Comparison of ENCODE assay signal across 27 cellular contexts in genomic region chr12:3669594-3669993, GRCh38.
"Had no signal": no experiment of that assay in that cellular context is flagged by ENCODE, and none has a peak within 500 bp of the region (broad histone marks: within the 10 kb centered on the region; RNA-seq: fewer than 3 reads in every experiment).

No MANE protein-coding gene starts in this region.

- H3K9me3 Mint-ChIP-seq: activated CD4-positive, alpha-beta memory T cell treated with anti-CD3 and anti-CD28 coated beads, Interleukin-2, amount 10 ng/mL, durations not matched to agents 7 days and 5 days; activated naive CD4-positive, alpha-beta T cell treated with anti-CD3 and anti-CD28 coated beads for 36 hours; activated naive CD4-positive, alpha-beta T cell treated with anti-CD3 and anti-CD28 coated beads, Interleukin-2, amount 50 U/mL, for 72 hours; activated T-helper 2 cell treated with anti-CD3 and anti-CD28 coated beads, Interferon-gamma antibody, Interleukin-2, Interleukin-4, amounts not matched to agents 10 μg/mL and 5 μg/mL and 100 μg/mL, durations not matched to agents 14 hours and 24 hours and 36 hours had no signal

- ATAC-seq: Panc1 had no signal

- H3K4me1 ChIP-seq: SJCRH30 had no signal

- H3K9me3 ChIP-seq: SJCRH30 had no signal

- H3K27ac Mint-ChIP-seq: activated CD4-positive, alpha-beta memory T cell treated with anti-CD3 and anti-CD28 coated beads, Interleukin-2, amount 10 ng/mL, durations not matched to agents 7 days and 5 days; activated naive CD4-positive, alpha-beta T cell treated with anti-CD3 and anti-CD28 coated beads for 36 hours; activated T-helper 2 cell treated with anti-CD3 and anti-CD28 coated beads, Interferon-gamma antibody, Interleukin-2, Interleukin-4, amounts not matched to agents 10 μg/mL and 5 μg/mL and 100 μg/mL, durations not matched to agents 14 hours and 24 hours and 36 hours had no signal

- H3K27me3 ChIP-seq: brain microvascular endothelial cell, cardiac muscle cell, SJCRH30 had no signal

- H3K27me3 Mint-ChIP-seq: activated CD4-positive, alpha-beta memory T cell treated with anti-CD3 and anti-CD28 coated beads, Interleukin-2, amount 10 ng/mL, durations not matched to agents 7 days and 5 days had no signal

- DNase-seq: activated CD4-positive, alpha-beta memory T cell treated with anti-CD3 and anti-CD28 coated beads, Interleukin-2, amount 10 ng/mL, durations not matched to agents 7 days and 5 days; activated CD4-positive, alpha-beta T cell treated with anti-CD3 and anti-CD28 coated beads for 1 hour; activated CD4-positive, alpha-beta T cell treated with anti-CD3 and anti-CD28 coated beads for 48 hours; activated CD4-positive, CD25-positive, alpha-beta regulatory T cell; activated gamma-delta T cell treated with Interleukin-2 at 50 U/mL for 16 hours; activated naive CD4-positive, alpha-beta T cell treated with anti-CD3 and anti-CD28 coated beads for 36 hours; amniotic stem cell; aorta; brain microvascular endothelial cell; MM.1S; MV-4-11; NCI-H1092; NCI-H1436 treated with DMSO at 0.1 percent for 48 hours; NCI-H1694 treated with DMSO at 0.1 percent for 48 hours; NCI-H2029; NCI-H345; NCI-H524 treated with DMSO at 0.1 percent for 48 hours; SHP77; SJCRH30; T1000; WERI-Rb-1 had no signal

- H3K27ac ChIP-seq: brain microvascular endothelial cell, cardiac muscle cell, KMS-11, SJCRH30, SK-N-MC, WERI-Rb-1 had no signal

- H3K4me3 ChIP-seq: cardiac muscle cell, SJCRH30, SK-N-MC had no signal

- H3K36me3 ChIP-seq: cardiac muscle cell, SJCRH30 had no signal

- H3K4me3 Mint-ChIP-seq: activated CD4-positive, alpha-beta memory T cell treated with anti-CD3 and anti-CD28 coated beads, Interleukin-2, amount 10 ng/mL, durations not matched to agents 7 days and 5 days; activated naive CD4-positive, alpha-beta T cell treated with anti-CD3 and anti-CD28 coated beads for 36 hours had no signal
